Comparison of ENCODE assay signal across 9 cellular contexts in genomic region chr1:21321963-21322680, GRCh38. TPM values are rescaled to one million over a fixed set of nuclear protein-coding genes. Genes with fewer than 3 reads are reported as not detected.
A peak's percentile ranks its signal among the peaks of the same experiment; 100 is the strongest.
DNase-seq lines count a peak whose midpoint lies in the region; ATAC-seq, FAIRE-seq and TF ChIP-seq lines count a peak whose summit lies in the region.
"Had no signal": no experiment of that assay in that cellular context is flagged by ENCODE, and none has a peak within 500 bp of the region (broad histone marks: within the 10 kb centered on the region; RNA-seq: fewer than 3 reads in every experiment).

No MANE protein-coding gene starts in this region.

- DNase-seq in H7 (peak; percentile 78), T-helper 17 cell (no peak), fibroblast of pulmonary artery (ENCODE audit: low read depth) (no peak), frontal cortex (ENCODE audit: low spot score in 2 of 2) (no peak), NAMALWA (ENCODE audit: low spot score) (no peak)
- no peak for DNase-seq in stimulated activated naive CD4-positive, alpha-beta T cell (lab: John Stamatoyannopoulos, UW)
- DNase-seq: activated effector memory CD4-positive, alpha-beta T cell treated with Interleukin-2 at 50 U/mL for 16 hours had no signal

- peaks cover 2% of the 10 kb centered on the region for H3K36me3 Mint-ChIP-seq in T-helper 17 cell (ENCODE audit: low read depth)

- H3K27me3 Mint-ChIP-seq in T-helper 17 cell: no peaks in the 10 kb centered on the region

- H3K27me3 ChIP-seq in H7 (ENCODE audit: control insufficient read depth, insufficient read depth, low read length): no peaks in the 10 kb centered on the region

- H3K36me3 ChIP-seq in H7 (replicated peaks; ENCODE audit: control insufficient read depth, insufficient read depth, low read length): no peaks in the 10 kb centered on the region

- H3K27ac ChIP-seq in skin epidermis: peak overlapping the region in 19 of 21 experiments; percentile 24 to 91 (median 73)

- peak overlapping the region; percentile 84 for H3K27ac Mint-ChIP-seq in T-helper 17 cell

- H3K4me3 Mint-ChIP-seq in T-helper 17 cell: peak overlapping the region; percentile 66

- ATAC-seq in T-helper 17 cell (no peak), HG03135 (IDR thresholded peaks at IDR 0.05; ENCODE audit: unreplicated experiment) (no peak)

- no peak overlapping the region for H3K4me3 ChIP-seq in H7 (ENCODE audit: insufficient read depth, low read depth, low read length)
- no peak overlapping the region for H3K4me3 ChIP-seq in fibroblast of pulmonary artery (replicated peaks; ENCODE audit: low read depth, low read length)
- no peak overlapping the region for H3K4me3 ChIP-seq in skin epidermis

- peak; percentile 42 for TF ChIP-seq CTCF in fibroblast of pulmonary artery (IDR thresholded peaks at IDR 0.05; ENCODE audit: low read length, missing control alignments)

- peaks cover 39% of the 10 kb centered on the region for H3K4me1 Mint-ChIP-seq in T-helper 17 cell

- FAIRE-seq in frontal cortex (lab: Jason Lieb, UNC): no peak

- H3K9me3 ChIP-seq in T-helper 17 cell (ENCODE audit: control insufficient read depth, low read length, poor library complexity, severe bottlenecking): no peaks in the 10 kb centered on the region

RNA-seq across cellular contexts. Expression of gene ECE1, which starts 31.9 kb away (rescaled TPM):
- 46.4 and 53.8 TPM in 2 replicates for total RNA-seq in H7 (2014; rRNA removed; shearing (Covaris generic))
- total RNA-seq in T-helper 17 cell: 100 to 1,000 TPM; 116 to 117 TPM
- total RNA-seq in frontal cortex: 8.2 TPM
